Comparison of ENCODE assay signal across 1 cellular context in the genomic region with DNA sequence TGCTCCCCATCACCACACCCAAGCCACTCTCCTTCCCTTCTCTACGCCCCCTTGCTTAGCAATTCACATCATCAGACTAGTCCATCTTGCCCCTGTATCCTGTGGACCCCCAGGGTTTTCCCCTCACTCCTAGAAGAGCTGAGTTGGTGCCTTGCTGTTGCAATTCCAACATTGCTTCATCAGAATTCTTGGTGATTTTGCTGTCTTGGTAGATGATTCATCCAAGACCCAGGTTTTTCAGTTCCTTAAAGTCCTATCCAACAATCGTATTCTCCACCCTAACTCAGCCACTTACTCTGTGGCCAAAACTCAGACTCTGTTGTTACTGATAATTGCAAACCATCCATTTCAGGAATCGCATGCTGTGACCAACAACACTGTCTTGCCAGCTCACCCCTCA.
TF ChIP-seq lines count a peak whose summit lies in the region.

No MANE protein-coding gene starts in this region.

TF ChIP-seq in GM12878, 131 proteins besides CTCF, POLR2A, EP300 and RAD21:
- peak; percentile 40; the same call in 1 of the 2 replicates for TF ChIP-seq SPI1 (IDR thresholded peaks at IDR 0.05; ENCODE audit: borderline replicate concordance, insufficient read depth, low read depth, low read length)
- TF ChIP-seq ZNF622 (IDR thresholded peaks at IDR 0.05) = no peak
- no peak for TF ChIP-seq NR2F1 (conservative IDR thresholded peaks at IDR 0.05)
- no peak for TF ChIP-seq PRDM15 (CRISPR knock-in tag; IDR thresholded peaks at IDR 0.05)
- TF ChIP-seq HDGF (IDR thresholded peaks at IDR 0.05) = no peak
